Comparison of ENCODE assay signal across 17 cellular contexts in the genomic region with DNA sequence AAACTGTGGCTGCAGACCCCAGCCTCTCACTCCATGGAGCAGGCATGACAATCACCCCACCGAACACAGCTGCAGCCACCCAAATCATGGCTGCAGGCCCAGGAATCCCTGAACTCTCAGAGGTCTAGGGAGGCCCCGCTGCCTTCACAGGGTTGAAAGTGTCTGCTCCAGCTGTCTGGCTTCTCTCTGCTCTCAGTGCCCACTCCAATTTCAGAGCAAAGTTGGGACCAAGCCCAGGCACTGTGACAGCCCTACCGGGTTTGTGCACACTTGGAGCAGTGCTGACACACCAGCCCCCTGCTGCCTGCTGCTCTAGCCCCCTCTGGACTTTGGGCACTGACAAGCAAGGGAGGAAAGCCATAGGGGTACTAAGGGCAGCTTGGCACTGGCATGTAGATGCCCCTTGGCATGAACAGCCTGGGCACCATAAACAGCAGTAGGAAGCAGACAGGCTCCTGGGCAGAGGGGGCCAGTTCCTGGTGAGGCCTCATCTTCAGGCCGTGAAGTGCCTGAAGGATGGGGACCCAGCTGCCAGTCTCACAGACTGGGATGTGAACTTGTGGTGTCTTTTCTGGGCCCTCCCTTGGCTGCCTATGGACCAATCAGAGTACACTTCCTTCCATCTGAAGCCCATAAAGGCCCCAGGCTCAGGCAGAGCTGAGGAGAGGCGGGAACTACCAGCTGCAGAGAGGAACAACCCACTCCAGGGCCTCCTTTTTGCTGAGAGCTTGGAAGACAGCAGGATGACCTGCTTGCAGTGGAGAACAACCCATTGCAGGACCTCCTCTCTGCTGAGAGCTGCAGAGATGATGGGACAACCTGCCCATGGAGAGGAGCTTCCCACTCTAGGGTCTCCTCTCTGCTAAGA.
"Had no signal": no experiment of that assay in that cellular context is flagged by ENCODE, and none has a peak within 500 bp of the region (broad histone marks: within the 10 kb centered on the region; RNA-seq: fewer than 3 reads in every experiment).

No MANE protein-coding gene starts in this region.

- ATAC-seq: effector memory CD8-positive, alpha-beta T cell; naive thymus-derived CD4-positive, alpha-beta T cell had no signal

- DNase-seq: activated CD4-positive, alpha-beta T cell treated with anti-CD3 and anti-CD28 coated beads, Interleukin-2, amount 50 U/mL, for 1 hour; activated CD8-positive, alpha-beta memory T cell treated with anti-CD3 and anti-CD28 coated beads for 24 hours; activated naive CD4-positive, alpha-beta T cell treated with Interleukin-2 at 50 U/mL for 16 hours; anterior cingulate cortex; dermis blood vessel endothelial cell; effector memory CD8-positive, alpha-beta T cell; foreskin melanocyte; mammary epithelial cell; naive thymus-derived CD4-positive, alpha-beta T cell; stimulated activated CD4-positive, alpha-beta T cell treated with anti-CD3 and anti-CD28 coated beads, Interleukin-4, amount 100 ng/mL, for 24 hours; stimulated activated CD8-positive, alpha-beta memory T cell treated with anti-CD3 and anti-CD28 coated beads, Interleukin-4, amount 100 ng/mL, for 48 hours; stomach; testis had no signal

- H3K4me1 Mint-ChIP-seq: naive thymus-derived CD4-positive, alpha-beta T cell had no signal

- H3K9me3 ChIP-seq: neutrophil, testis had no signal

- H3K27ac Mint-ChIP-seq: effector memory CD8-positive, alpha-beta T cell; naive thymus-derived CD4-positive, alpha-beta T cell had no signal

- H3K4me1 ChIP-seq: breast epithelium, parathyroid adenoma, stomach, testis had no signal

- H3K4me3 Mint-ChIP-seq: effector memory CD8-positive, alpha-beta T cell; naive thymus-derived CD4-positive, alpha-beta T cell had no signal

- H3K27ac ChIP-seq: breast epithelium, neutrophil, parathyroid adenoma, stomach, testis had no signal

- H3K9ac ChIP-seq: parathyroid adenoma had no signal

- H3K27me3 Mint-ChIP-seq: effector memory CD8-positive, alpha-beta T cell; naive thymus-derived CD4-positive, alpha-beta T cell had no signal

- H3K36me3 ChIP-seq: breast epithelium, neutrophil, stomach had no signal

- H3K36me3 Mint-ChIP-seq: naive thymus-derived CD4-positive, alpha-beta T cell had no signal

- H3K4me3 ChIP-seq: breast epithelium, skin epidermis, stomach, testis had no signal

- H3K27me3 ChIP-seq: breast epithelium, neutrophil, stomach, testis had no signal

- H2AFZ ChIP-seq: parathyroid adenoma had no signal

- H3K79me2 ChIP-seq: parathyroid adenoma had no signal
